ENCODE assay signal across 1 cellular context in genomic region chr16:54180421-54181359, GRCh38.
TF ChIP-seq lines count a peak whose summit lies in the region.

No MANE protein-coding gene starts in this region.

TF ChIP-seq in HepG2, 621 proteins besides CTCF, POLR2A, EP300 and RAD21 (continued from another document and continues in another):
- peak; percentile 13 for TF ChIP-seq GMEB1 (CRISPR knock-in tag; IDR thresholded peaks at IDR 0.05; ENCODE audit: borderline replicate concordance)
- TF ChIP-seq CEBPB (IDR thresholded peaks at IDR 0.05; ENCODE audit: borderline replicate concordance, low read depth, low read length): peak; percentile 89
- no peak for TF ChIP-seq ZSCAN5A (CRISPR knock-in tag; IDR thresholded peaks at IDR 0.05; ENCODE audit: borderline replicate concordance)
- no peak for TF ChIP-seq ISX (CRISPR knock-in tag; conservative IDR thresholded peaks at IDR 0.05)
- TF ChIP-seq KAT8 (CRISPR knock-in tag; IDR thresholded peaks at IDR 0.05): 0 out of 2 replicates have a peak, but pooled peaks have one; percentile 29
- TF ChIP-seq ZNF264 (CRISPR knock-in tag; IDR thresholded peaks at IDR 0.05): 0 out of 2 replicates have a peak, but pooled peaks have one; percentile 12
- TF ChIP-seq CSRNP1 (CRISPR knock-in tag; IDR thresholded peaks at IDR 0.05): no peak
- TF ChIP-seq HMGA1 (CRISPR knock-in tag; conservative IDR thresholded peaks at IDR 0.05): no peak
- TF ChIP-seq U2AF1 (optimal IDR thresholded peaks at IDR 0.05; ENCODE audit: low read depth, low read length): no peak
- TF ChIP-seq ZNF790 (CRISPR knock-in tag; IDR thresholded peaks at IDR 0.05; ENCODE audit: borderline replicate concordance): no peak
- TF ChIP-seq ARNT2 (CRISPR knock-in tag; IDR thresholded peaks at IDR 0.05; ENCODE audit: low read depth): peak; percentile 32; the same call in 1 of the 2 replicates
- no peak for TF ChIP-seq TOE1 (CRISPR knock-in tag; IDR thresholded peaks at IDR 0.05)
- TF ChIP-seq ATF2 (CRISPR knock-in tag; IDR thresholded peaks at IDR 0.05): peak; percentile 92
- TF ChIP-seq HOXA7 (CRISPR knock-in tag; IDR thresholded peaks at IDR 0.05): no peak
- no peak for TF ChIP-seq NFE2 (CRISPR knock-in tag; IDR thresholded peaks at IDR 0.05)
- TF ChIP-seq ZBTB39 (CRISPR knock-in tag; IDR thresholded peaks at IDR 0.05): no peak
- no peak for TF ChIP-seq DNMT1 (CRISPR knock-in tag; IDR thresholded peaks at IDR 0.05)
- no peak for TF ChIP-seq ZNF879 (CRISPR knock-in tag; IDR thresholded peaks at IDR 0.05)
- no peak for TF ChIP-seq ZNF496 (CRISPR knock-in tag; IDR thresholded peaks at IDR 0.05; ENCODE audit: insufficient replicate concordance)
- no peak for TF ChIP-seq CSRNP2 (CRISPR knock-in tag; conservative IDR thresholded peaks at IDR 0.05; ENCODE audit: low read depth)
- no peak; the same call in 1 of the 2 replicates for TF ChIP-seq NFKBIZ (CRISPR knock-in tag; IDR thresholded peaks at IDR 0.05)
- no peak for TF ChIP-seq WIZ (CRISPR knock-in tag; IDR thresholded peaks at IDR 0.05)
- peak; percentile 99 for TF ChIP-seq NCOR1 (IDR thresholded peaks at IDR 0.05; ENCODE audit: borderline replicate concordance, low read length)
- peak; percentile 54; the same call in 1 of the 2 replicates for TF ChIP-seq ZNF784 (CRISPR knock-in tag; IDR thresholded peaks at IDR 0.05; ENCODE audit: borderline replicate concordance)
- peak; percentile 36 for TF ChIP-seq ELF3 (CRISPR knock-in tag; IDR thresholded peaks at IDR 0.05)
- TF ChIP-seq ERF (CRISPR knock-in tag; IDR thresholded peaks at IDR 0.05): no peak
- TF ChIP-seq PATZ1 (CRISPR knock-in tag; IDR thresholded peaks at IDR 0.05): peak; percentile 93
- TF ChIP-seq SALL2 (CRISPR knock-in tag; IDR thresholded peaks at IDR 0.05): no peak
- TF ChIP-seq ZNF460 (CRISPR knock-in tag; IDR thresholded peaks at IDR 0.05; ENCODE audit: borderline replicate concordance): no peak; the same call in 1 of the 2 replicates
- TF ChIP-seq GFI1 (CRISPR knock-in tag; IDR thresholded peaks at IDR 0.05; ENCODE audit: borderline replicate concordance): peak; percentile 48; the same call in 1 of the 2 replicates
- no peak for TF ChIP-seq ZFP36L1 (CRISPR knock-in tag; IDR thresholded peaks at IDR 0.05)
- peak in 1 of 2 experiments; percentile 86; a peak in 2 of 4 replicates for TF ChIP-seq ATF4 (CRISPR knock-in tag; IDR thresholded peaks at IDR 0.05)
- TF ChIP-seq ATF3 (CRISPR knock-in tag; IDR thresholded peaks at IDR 0.05): no peak
- TF ChIP-seq RXRA (CRISPR knock-in tag; IDR thresholded peaks at IDR 0.05): no peak
- TF ChIP-seq ZNF772 (CRISPR knock-in tag; IDR thresholded peaks at IDR 0.05): no peak
- no peak for TF ChIP-seq MZF1 (CRISPR knock-in tag; IDR thresholded peaks at IDR 0.05; ENCODE audit: borderline replicate concordance)
- no peak for TF ChIP-seq SMARCE1 (IDR thresholded peaks at IDR 0.05; ENCODE audit: borderline replicate concordance)
- TF ChIP-seq JUN (CRISPR knock-in tag; IDR thresholded peaks at IDR 0.05): no peak
- peak; percentile 44; the same call in 1 of the 2 replicates for TF ChIP-seq PITX1 (CRISPR knock-in tag; IDR thresholded peaks at IDR 0.05)
- peak in 1 of 2 experiments; percentile 43; a peak in 1 of 4 replicates for TF ChIP-seq REST (IDR thresholded peaks at IDR 0.05; ENCODE audit: borderline replicate concordance in 1 of 2, low read depth in 1 of 2, low read length in 2 of 2)
- TF ChIP-seq ZBTB42 (CRISPR knock-in tag; IDR thresholded peaks at IDR 0.05): no peak
- no peak for TF ChIP-seq ZNF644 (CRISPR knock-in tag; IDR thresholded peaks at IDR 0.05; ENCODE audit: low read depth)
- no peak for TF ChIP-seq DNMT3B (CRISPR knock-in tag; conservative IDR thresholded peaks at IDR 0.05)
- TF ChIP-seq ZNF101 (CRISPR knock-in tag; IDR thresholded peaks at IDR 0.05; ENCODE audit: borderline replicate concordance, low read depth): no peak
- no peak for TF ChIP-seq MATR3 (CRISPR knock-in tag; IDR thresholded peaks at IDR 0.05)
